In genomic region chr2:118882693-118883336, GRCh38 we compare ENCODE assay signal across 8 cellular contexts. TPM values are rescaled to one million over a fixed set of nuclear protein-coding genes. Genes with fewer than 3 reads are reported as not detected.
DNase-seq lines count a peak whose midpoint lies in the region; FAIRE-seq and TF ChIP-seq lines count a peak whose summit lies in the region.

No MANE protein-coding gene starts in this region.

- CTCF ChIA-PET in activated naive CD4-positive, alpha-beta T cell treated with anti-CD3 and anti-CD28 coated beads, Interleukin-2, amount 10 ng/mL, durations not matched to agents 7 days and 5 days (lab: Charles Lee): interaction anchor here (1.0 to 4.5 kb wide), 8 partner anchors 11 to 594 kb away, joined by 3 to 49 read pairs (median 8); no protein-coding TSS in a partner anchor

- H3K27me3 ChIP-seq in MG63: peaks cover 19% of the 10 kb centered on the region
- H3K27me3 ChIP-seq in cardiac muscle cell: peaks cover 32% of the 10 kb centered on the region

- H3K9me3 ChIP-seq in MG63 (no peaks in the 10 kb centered on the region), cardiac muscle cell (ENCODE audit: low read depth) (no peaks in the 10 kb centered on the region)

- H3K4me3 Mint-ChIP-seq in activated naive CD4-positive, alpha-beta T cell treated with anti-CD3 and anti-CD28 coated beads, Interleukin-2, amount 10 ng/mL, durations not matched to agents 7 days and 5 days: no peak overlapping the region

- no peak overlapping the region for H3K27ac Mint-ChIP-seq in activated naive CD4-positive, alpha-beta T cell treated with anti-CD3 and anti-CD28 coated beads, Interleukin-2, amount 10 ng/mL, durations not matched to agents 7 days and 5 days

- H3K4me3 ChIP-seq in MG63 (peak overlapping the region; percentile 43), cardiac muscle cell (no peak overlapping the region)

- DNase-seq in ELF-1 (ENCODE audit: low read depth, low spot score): peak; percentile 80
- DNase-seq in H54 (ENCODE audit: insufficient read length, low spot score): peak; percentile 28
- peak; percentile 64 for DNase-seq in MG63
- DNase-seq in SK-MEL-5 (ENCODE audit: low read depth, low spot score): peak; percentile 75
- peak; percentile 65 for DNase-seq in activated naive CD4-positive, alpha-beta T cell treated with anti-CD3 and anti-CD28 coated beads, Interleukin-2, amount 10 ng/mL, durations not matched to agents 7 days and 5 days
- DNase-seq in cardiac muscle cell (ENCODE audit: low read depth in 1 of 2, low spot score in 1 of 2): peak; percentile 61 to 63
- peak; percentile 53 for DNase-seq in putamen (ENCODE audit: low spot score)
- no peak for DNase-seq in 8988T

- H3K27ac ChIP-seq in cardiac muscle cell: no peak overlapping the region

- no peaks in the 10 kb centered on the region for H3K36me3 Mint-ChIP-seq in activated naive CD4-positive, alpha-beta T cell treated with anti-CD3 and anti-CD28 coated beads, Interleukin-2, amount 10 ng/mL, durations not matched to agents 7 days and 5 days

- H3K36me3 ChIP-seq in MG63: no peaks in the 10 kb centered on the region
- H3K36me3 ChIP-seq in cardiac muscle cell: no peaks in the 10 kb centered on the region

- in situ Hi-C loops in SK-MEL-5 (cut with HindIII; ENCODE audit: low pct_unique_long_range_greater_than_20kb, low sequenced_read_pairs): no loop called here

- TF ChIP-seq POLR2A in H54 (IDR thresholded peaks at IDR 0.05; ENCODE audit: low read depth, low read length): no peak

- no peaks in the 10 kb centered on the region for H3K4me1 ChIP-seq in cardiac muscle cell (ENCODE audit: low read depth)

- H3K4me1 Mint-ChIP-seq in activated naive CD4-positive, alpha-beta T cell treated with anti-CD3 and anti-CD28 coated beads, Interleukin-2, amount 10 ng/mL, durations not matched to agents 7 days and 5 days: peaks cover 4% of the 10 kb centered on the region

- peak; percentile 94 for TF ChIP-seq CTCF in cardiac muscle cell (IDR thresholded peaks at IDR 0.05; ENCODE audit: low read depth, low read length)

- peaks cover 22% of the 10 kb centered on the region for H3K27me3 Mint-ChIP-seq in activated naive CD4-positive, alpha-beta T cell treated with anti-CD3 and anti-CD28 coated beads, Interleukin-2, amount 10 ng/mL, durations not matched to agents 7 days and 5 days

- FAIRE-seq in H54 (lab: Jason Lieb, UNC): peak; percentile 53

- H3K9me3 Mint-ChIP-seq in activated naive CD4-positive, alpha-beta T cell treated with anti-CD3 and anti-CD28 coated beads, Interleukin-2, amount 10 ng/mL, durations not matched to agents 7 days and 5 days: no peaks in the 10 kb centered on the region

RNA-seq across cellular contexts. Expression of gene EN1, which starts 35.4 kb away (rescaled TPM):
- total RNA-seq in MG63 (2014; rRNA removed; shearing (Covaris generic); ENCODE audit: low replicate concordance): 1.2 and 7.2 TPM in 2 replicates
- 0.21 TPM in 1 of 2 replicates, not detected in the other for total RNA-seq in SK-MEL-5 (2014; rRNA removed; shearing (Covaris generic))
- 0.04 and 0.05 TPM in 2 replicates for polyA plus RNA-seq in SK-MEL-5 (2015; cell fraction: cytosol; rRNA removed)
- not detected in 2 replicates for polyA plus RNA-seq in SK-MEL-5 (2015; cell fraction: nucleus; rRNA removed)
- total RNA-seq in cardiac muscle cell: not detected in 2 replicates
- polyA plus RNA-seq in cardiac muscle cell: not detected in 2 replicates

RNA-seq across cellular contexts. Expression of gene MARCO, which starts 59.2 kb away (rescaled TPM):
- not detected in 2 replicates for total RNA-seq in MG63 (2014; rRNA removed; shearing (Covaris generic); ENCODE audit: low replicate concordance)
- total RNA-seq in SK-MEL-5 (2014; rRNA removed; shearing (Covaris generic)): not detected in 2 replicates
- polyA plus RNA-seq in SK-MEL-5 (2015; cell fraction: cytosol; rRNA removed): not detected in 2 replicates
- polyA plus RNA-seq in SK-MEL-5 (2015; cell fraction: nucleus; rRNA removed): not detected in 2 replicates
- total RNA-seq in cardiac muscle cell: not detected in 2 replicates
- not detected in 2 replicates for polyA plus RNA-seq in cardiac muscle cell
